Comparison of ENCODE assay signal across 1 cellular context in genomic region chr2:54685263-54685775, GRCh38.
TF ChIP-seq lines count a peak whose summit lies in the region.

No MANE protein-coding gene starts in this region.

TF ChIP-seq in K562, 482 proteins besides CTCF, POLR2A, EP300 and RAD21 (continued from another document and continues in another):
- TF ChIP-seq, protein P1, sequence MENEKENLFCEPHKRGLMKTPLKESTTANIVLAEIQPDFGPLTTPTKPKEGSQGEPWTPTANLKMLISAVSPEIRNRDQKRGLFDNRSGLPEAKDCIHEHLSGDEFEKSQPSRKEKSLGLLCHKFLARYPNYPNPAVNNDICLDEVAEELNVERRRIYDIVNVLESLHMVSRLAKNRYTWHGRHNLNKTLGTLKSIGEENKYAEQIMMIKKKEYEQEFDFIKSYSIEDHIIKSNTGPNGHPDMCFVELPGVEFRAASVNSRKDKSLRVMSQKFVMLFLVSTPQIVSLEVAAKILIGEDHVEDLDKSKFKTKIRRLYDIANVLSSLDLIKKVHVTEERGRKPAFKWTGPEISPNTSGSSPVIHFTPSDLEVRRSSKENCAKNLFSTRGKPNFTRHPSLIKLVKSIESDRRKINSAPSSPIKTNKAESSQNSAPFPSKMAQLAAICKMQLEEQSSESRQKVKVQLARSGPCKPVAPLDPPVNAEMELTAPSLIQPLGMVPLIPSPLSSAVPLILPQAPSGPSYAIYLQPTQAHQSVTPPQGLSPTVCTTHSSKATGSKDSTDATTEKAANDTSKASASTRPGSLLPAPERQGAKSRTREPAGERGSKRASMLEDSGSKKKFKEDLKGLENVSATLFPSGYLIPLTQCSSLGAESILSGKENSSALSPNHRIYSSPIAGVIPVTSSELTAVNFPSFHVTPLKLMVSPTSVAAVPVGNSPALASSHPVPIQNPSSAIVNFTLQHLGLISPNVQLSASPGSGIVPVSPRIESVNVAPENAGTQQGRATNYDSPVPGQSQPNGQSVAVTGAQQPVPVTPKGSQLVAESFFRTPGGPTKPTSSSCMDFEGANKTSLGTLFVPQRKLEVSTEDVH (IDR thresholded peaks at IDR 0.05; ENCODE audit: low read depth, partially characterized antibody) = no peak
- TF ChIP-seq SMAD2 (IDR thresholded peaks at IDR 0.05; ENCODE audit: low read depth, low read length) = no peak
- TF ChIP-seq MYBL2 (IDR thresholded peaks at IDR 0.05; ENCODE audit: low read depth) = 0 out of 2 replicates have a peak, but pooled peaks have one; percentile 26
- no peak for TF ChIP-seq MYBL2 (CRISPR knock-in tag; IDR thresholded peaks at IDR 0.05; ENCODE audit: borderline replicate concordance)
- TF ChIP-seq ZNF274 (IDR thresholded peaks at IDR 0.05; ENCODE audit: borderline replicate concordance, low read depth, low read length) = no peak
- TF ChIP-seq PHF20 (IDR thresholded peaks at IDR 0.05; ENCODE audit: partially characterized antibody) = no peak
- TF ChIP-seq ZNF707 (CRISPR knock-in tag; conservative IDR thresholded peaks at IDR 0.05) = no peak
- peak; percentile 55; the same call in 1 of the 2 replicates for TF ChIP-seq ZBTB2 (IDR thresholded peaks at IDR 0.05)
- TF ChIP-seq HNRNPLL (IDR thresholded peaks at IDR 0.05; ENCODE audit: low read depth, low read length, poor library complexity, severe bottlenecking) = no peak
- TF ChIP-seq PTBP1 (IDR thresholded peaks at IDR 0.05; ENCODE audit: low read depth, low read length) = no peak
- 0 out of 2 replicates have a peak, but pooled peaks have one; percentile 39 for TF ChIP-seq HBP1 (CRISPR knock-in tag; IDR thresholded peaks at IDR 0.05)
- TF ChIP-seq KDM1A (IDR thresholded peaks at IDR 0.05) = no peak
- peak; percentile 99 for TF ChIP-seq ZNF512 (tag; IDR thresholded peaks at IDR 0.05)
- TF ChIP-seq KDM5B (IDR thresholded peaks at IDR 0.05; ENCODE audit: insufficient replicate concordance, low read depth, low read length) = no peak
- TF ChIP-seq, protein P2, sequence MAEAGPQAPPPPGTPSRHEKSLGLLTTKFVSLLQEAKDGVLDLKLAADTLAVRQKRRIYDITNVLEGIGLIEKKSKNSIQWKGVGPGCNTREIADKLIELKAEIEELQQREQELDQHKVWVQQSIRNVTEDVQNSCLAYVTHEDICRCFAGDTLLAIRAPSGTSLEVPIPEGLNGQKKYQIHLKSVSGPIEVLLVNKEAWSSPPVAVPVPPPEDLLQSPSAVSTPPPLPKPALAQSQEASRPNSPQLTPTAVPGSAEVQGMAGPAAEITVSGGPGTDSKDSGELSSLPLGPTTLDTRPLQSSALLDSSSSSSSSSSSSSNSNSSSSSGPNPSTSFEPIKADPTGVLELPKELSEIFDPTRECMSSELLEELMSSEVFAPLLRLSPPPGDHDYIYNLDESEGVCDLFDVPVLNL (CRISPR knock-in tag; IDR thresholded peaks at IDR 0.05; ENCODE audit: low read depth) = no peak
- no peak for TF ChIP-seq E2F5 (CRISPR knock-in tag; IDR thresholded peaks at IDR 0.05)
- no peak for TF ChIP-seq SOX6 (IDR thresholded peaks at IDR 0.05)
- TF ChIP-seq GTF2A2 (tag; IDR thresholded peaks at IDR 0.05) = no peak
- no peak for TF ChIP-seq ARNT (IDR thresholded peaks at IDR 0.05)
- TF ChIP-seq ZNF263 (CRISPR knock-in tag; IDR thresholded peaks at IDR 0.05; ENCODE audit: borderline replicate concordance) = no peak
- TF ChIP-seq RBM34 (IDR thresholded peaks at IDR 0.05; ENCODE audit: borderline replicate concordance, insufficient read depth, low read length) = no peak
- TF ChIP-seq KDM4B (IDR thresholded peaks at IDR 0.05; ENCODE audit: borderline replicate concordance in 2 of 2, low read depth in 1 of 2) = no peak
- TF ChIP-seq PML (IDR thresholded peaks at IDR 0.05; ENCODE audit: low read length) = no peak
- no peak for TF ChIP-seq TBP (optimal IDR thresholded peaks at IDR 0.05; ENCODE audit: low read depth, low read length)
- TF ChIP-seq ZNF311 (CRISPR knock-in tag; IDR thresholded peaks at IDR 0.05) = no peak
- TF ChIP-seq SAP30 (IDR thresholded peaks at IDR 0.05; ENCODE audit: borderline replicate concordance, insufficient read depth, low read depth, low read length, poor library complexity, severe bottlenecking) = no peak
- TF ChIP-seq, protein P3, sequence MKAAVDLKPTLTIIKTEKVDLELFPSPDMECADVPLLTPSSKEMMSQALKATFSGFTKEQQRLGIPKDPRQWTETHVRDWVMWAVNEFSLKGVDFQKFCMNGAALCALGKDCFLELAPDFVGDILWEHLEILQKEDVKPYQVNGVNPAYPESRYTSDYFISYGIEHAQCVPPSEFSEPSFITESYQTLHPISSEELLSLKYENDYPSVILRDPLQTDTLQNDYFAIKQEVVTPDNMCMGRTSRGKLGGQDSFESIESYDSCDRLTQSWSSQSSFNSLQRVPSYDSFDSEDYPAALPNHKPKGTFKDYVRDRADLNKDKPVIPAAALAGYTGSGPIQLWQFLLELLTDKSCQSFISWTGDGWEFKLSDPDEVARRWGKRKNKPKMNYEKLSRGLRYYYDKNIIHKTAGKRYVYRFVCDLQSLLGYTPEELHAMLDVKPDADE (conservative IDR thresholded peaks at IDR 0.05; ENCODE audit: control insufficient read depth, low read depth, low read length) = no peak
- peak; percentile 20 for TF ChIP-seq ASH1L (IDR thresholded peaks at IDR 0.05; ENCODE audit: borderline replicate concordance, low read depth, partially characterized antibody)
- peak; percentile 6 for TF ChIP-seq CBX8 (IDR thresholded peaks at IDR 0.05; ENCODE audit: borderline replicate concordance, extremely low read depth, low read depth, low read length, poor library complexity, severe bottlenecking)
- TF ChIP-seq RFX1 (IDR thresholded peaks at IDR 0.05) = no peak
- TF ChIP-seq, protein P4, sequence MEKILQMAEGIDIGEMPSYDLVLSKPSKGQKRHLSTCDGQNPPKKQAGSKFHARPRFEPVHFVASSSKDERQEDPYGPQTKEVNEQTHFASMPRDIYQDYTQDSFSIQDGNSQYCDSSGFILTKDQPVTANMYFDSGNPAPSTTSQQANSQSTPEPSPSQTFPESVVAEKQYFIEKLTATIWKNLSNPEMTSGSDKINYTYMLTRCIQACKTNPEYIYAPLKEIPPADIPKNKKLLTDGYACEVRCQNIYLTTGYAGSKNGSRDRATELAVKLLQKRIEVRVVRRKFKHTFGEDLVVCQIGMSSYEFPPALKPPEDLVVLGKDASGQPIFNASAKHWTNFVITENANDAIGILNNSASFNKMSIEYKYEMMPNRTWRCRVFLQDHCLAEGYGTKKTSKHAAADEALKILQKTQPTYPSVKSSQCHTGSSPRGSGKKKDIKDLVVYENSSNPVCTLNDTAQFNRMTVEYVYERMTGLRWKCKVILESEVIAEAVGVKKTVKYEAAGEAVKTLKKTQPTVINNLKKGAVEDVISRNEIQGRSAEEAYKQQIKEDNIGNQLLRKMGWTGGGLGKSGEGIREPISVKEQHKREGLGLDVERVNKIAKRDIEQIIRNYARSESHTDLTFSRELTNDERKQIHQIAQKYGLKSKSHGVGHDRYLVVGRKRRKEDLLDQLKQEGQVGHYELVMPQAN (IDR thresholded peaks at IDR 0.05; ENCODE audit: borderline replicate concordance) = no peak
- no peak for TF ChIP-seq CC2D1A (IDR thresholded peaks at IDR 0.05)
- TF ChIP-seq NFYB (IDR thresholded peaks at IDR 0.05; ENCODE audit: extremely low read depth, insufficient read length) = no peak
- no peak for TF ChIP-seq LEF1 (IDR thresholded peaks at IDR 0.05)
- TF ChIP-seq ZNF778 (CRISPR knock-in tag; IDR thresholded peaks at IDR 0.05) = no peak
- no peak for TF ChIP-seq ZBTB12 (CRISPR knock-in tag; IDR thresholded peaks at IDR 0.05)
- no peak for TF ChIP-seq FOXK2 (conservative IDR thresholded peaks at IDR 0.05 in 1 of 2, IDR thresholded peaks at IDR 0.05 in 1 of 2; ENCODE audit: low read depth in 2 of 2)
- TF ChIP-seq CXXC5 (CRISPR knock-in tag; IDR thresholded peaks at IDR 0.05) = no peak
- no peak for TF ChIP-seq HDAC8 (tag; IDR thresholded peaks at IDR 0.05)
- TF ChIP-seq THRAP3 (IDR thresholded peaks at IDR 0.05; ENCODE audit: borderline replicate concordance) = 0 out of 2 replicates have a peak, but pooled peaks have one; percentile 57
- TF ChIP-seq, protein P5, sequence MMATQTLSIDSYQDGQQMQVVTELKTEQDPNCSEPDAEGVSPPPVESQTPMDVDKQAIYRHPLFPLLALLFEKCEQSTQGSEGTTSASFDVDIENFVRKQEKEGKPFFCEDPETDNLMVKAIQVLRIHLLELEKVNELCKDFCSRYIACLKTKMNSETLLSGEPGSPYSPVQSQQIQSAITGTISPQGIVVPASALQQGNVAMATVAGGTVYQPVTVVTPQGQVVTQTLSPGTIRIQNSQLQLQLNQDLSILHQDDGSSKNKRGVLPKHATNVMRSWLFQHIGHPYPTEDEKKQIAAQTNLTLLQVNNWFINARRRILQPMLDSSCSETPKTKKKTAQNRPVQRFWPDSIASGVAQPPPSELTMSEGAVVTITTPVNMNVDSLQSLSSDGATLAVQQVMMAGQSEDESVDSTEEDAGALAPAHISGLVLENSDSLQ (IDR thresholded peaks at IDR 0.05) = no peak
- no peak for TF ChIP-seq U2AF1 (optimal IDR thresholded peaks at IDR 0.05; ENCODE audit: low read depth, low read length)
- TF ChIP-seq SMARCA4 (IDR thresholded peaks at IDR 0.05) = no peak
- peak; percentile 62; the same call in 1 of the 2 replicates for TF ChIP-seq MTA1 (IDR thresholded peaks at IDR 0.05; ENCODE audit: borderline replicate concordance)
- no peak for TF ChIP-seq HNRNPUL1 (IDR thresholded peaks at IDR 0.05; ENCODE audit: low read length)
- TF ChIP-seq HDAC1 (IDR thresholded peaks at IDR 0.05) = 0 out of 4 replicates have a peak, but pooled peaks of 1 of the 2 experiments have one; percentile 34
- TF ChIP-seq ZC3H4 (CRISPR knock-in tag; IDR thresholded peaks at IDR 0.05; ENCODE audit: borderline replicate concordance) = no peak
- no peak for TF ChIP-seq MEF2A (IDR thresholded peaks at IDR 0.05; ENCODE audit: control insufficient read depth, low read depth, low read length)
- no peak for TF ChIP-seq FIP1L1 (IDR thresholded peaks at IDR 0.05; ENCODE audit: low read depth, low read length, poor library complexity, severe bottlenecking)
- TF ChIP-seq TEAD4 (IDR thresholded peaks at IDR 0.05; ENCODE audit: low read length) = no peak
- TF ChIP-seq TEAD4 (CRISPR knock-in tag; IDR thresholded peaks at IDR 0.05; ENCODE audit: borderline replicate concordance) = no peak
- TF ChIP-seq NONO (IDR thresholded peaks at IDR 0.05; ENCODE audit: low read depth in 2 of 2, low read length in 1 of 2) = no peak
- no peak for TF ChIP-seq RBBP5 (IDR thresholded peaks at IDR 0.05; ENCODE audit: borderline replicate concordance, insufficient read depth, low read length, poor library complexity, severe bottlenecking)
